Comparison of ENCODE assay signal across 7 cellular contexts in genomic region chr10:100370976-100371706, GRCh38. TPM values are rescaled to one million over a fixed set of nuclear protein-coding genes. Genes with fewer than 3 reads are reported as not detected.
DNase-seq lines count a peak whose midpoint lies in the region; ATAC-seq, FAIRE-seq and TF ChIP-seq lines count a peak whose summit lies in the region.

No MANE protein-coding gene starts in this region.

- TF ChIP-seq CTCF in cardiac muscle cell (IDR thresholded peaks at IDR 0.05; ENCODE audit: low read depth, low read length) (no peak), GM10266 (IDR thresholded peaks at IDR 0.05; ENCODE audit: control insufficient read depth, insufficient read depth, low read depth, missing control alignments) (no peak)

- H3K9ac ChIP-seq in trophoblast cell (ENCODE audit: low read length): no peak overlapping the region

- H3K18ac ChIP-seq in trophoblast cell (ENCODE audit: low read length): peak overlapping the region; percentile 78

- H3K4me1 Mint-ChIP-seq in activated naive CD8-positive, alpha-beta T cell treated with anti-CD3 and anti-CD28 coated beads, Interleukin-2, amount 50 U/mL, for 24 hours: peaks cover 26% of the 10 kb centered on the region

- no CpG with 5 or more reads among the region's 12 CpGs for WGBS in trophoblast cell (ENCODE audit: extremely low coverage, insufficient coverage, insufficient read length)

- no peak overlapping the region for H3K4me3 ChIP-seq in cardiac muscle cell
- no peak overlapping the region for H3K4me3 ChIP-seq in trophoblast cell (ENCODE audit: low read depth, low read length)

- no peak overlapping the region for H3K4me3 Mint-ChIP-seq in activated naive CD8-positive, alpha-beta T cell treated with anti-CD3 and anti-CD28 coated beads, Interleukin-2, amount 50 U/mL, for 24 hours

- H2AFZ ChIP-seq in trophoblast cell (ENCODE audit: insufficient read depth, low read length, poor library complexity): peak overlapping the region; percentile 5

- no peak overlapping the region for H3K4ac ChIP-seq in trophoblast cell (ENCODE audit: low read depth, low read length)

- FAIRE-seq in urothelium cell line (lab: Jason Lieb, UNC): peak; percentile 87

- peak overlapping the region; percentile 74 for H4K8ac ChIP-seq in trophoblast cell (ENCODE audit: low read depth, low read length)

- peak overlapping the region; percentile 84 for H2BK120ac ChIP-seq in trophoblast cell (ENCODE audit: insufficient read depth, low read length, poor library complexity)

- peak overlapping the region; percentile 88 for H4K91ac ChIP-seq in trophoblast cell (ENCODE audit: low read depth, low read length)

- no peaks in the 10 kb centered on the region for H3K9me3 ChIP-seq in cardiac muscle cell (ENCODE audit: low read depth)
- H3K9me3 ChIP-seq in trophoblast cell (ENCODE audit: insufficient read depth, low read depth, low read length): no peaks in the 10 kb centered on the region

- H3K27me3 ChIP-seq in cardiac muscle cell: no peaks in the 10 kb centered on the region
- H3K27me3 ChIP-seq in trophoblast cell (ENCODE audit: insufficient read depth, low read length): no peaks in the 10 kb centered on the region

- H3K27ac ChIP-seq in cardiac muscle cell (peak overlapping the region; percentile 63), trophoblast cell (ENCODE audit: low read depth, low read length) (peak overlapping the region; percentile 93)

- peak overlapping the region; percentile 65 for H3K14ac ChIP-seq in trophoblast cell (ENCODE audit: low read length)

- no peak overlapping the region for H3K27ac Mint-ChIP-seq in activated naive CD8-positive, alpha-beta T cell treated with anti-CD3 and anti-CD28 coated beads, Interleukin-2, amount 50 U/mL, for 24 hours

- no peak overlapping the region for H3K23ac ChIP-seq in trophoblast cell (ENCODE audit: low read length)

- H2BK12ac ChIP-seq in trophoblast cell (ENCODE audit: low read length): peak overlapping the region; percentile 90

- H3K4me1 ChIP-seq in cardiac muscle cell (ENCODE audit: low read depth): peaks cover 26% of the 10 kb centered on the region
- peaks cover 8 to 26% of the 10 kb centered on the region in 2 experiments for H3K4me1 ChIP-seq in trophoblast cell (ENCODE audit: control insufficient read depth in 1 of 2, insufficient read depth in 2 of 2, low read length in 2 of 2)

- H3K36me3 Mint-ChIP-seq in activated naive CD8-positive, alpha-beta T cell treated with anti-CD3 and anti-CD28 coated beads, Interleukin-2, amount 50 U/mL, for 24 hours (ENCODE audit: low read depth): no peaks in the 10 kb centered on the region

- no peak overlapping the region for H4K12ac ChIP-seq in trophoblast cell (ENCODE audit: low read depth, low read length)

- peaks cover 36% of the 10 kb centered on the region for H3K79me1 ChIP-seq in trophoblast cell (ENCODE audit: low read length)

- H3K36me3 ChIP-seq in cardiac muscle cell (no peaks in the 10 kb centered on the region), trophoblast cell (ENCODE audit: control insufficient read depth in 1 of 2, insufficient read depth in 2 of 2, low read length in 2 of 2) (no peaks in the 10 kb centered on the region)

- H2AK5ac ChIP-seq in trophoblast cell (ENCODE audit: low read length): peak overlapping the region; percentile 53

- H3K27me3 Mint-ChIP-seq in activated naive CD8-positive, alpha-beta T cell treated with anti-CD3 and anti-CD28 coated beads, Interleukin-2, amount 50 U/mL, for 24 hours: no peaks in the 10 kb centered on the region

- ATAC-seq in activated naive CD8-positive, alpha-beta T cell treated with anti-CD3 and anti-CD28 coated beads, Interleukin-2, amount 50 U/mL, for 24 hours: peak; percentile 66

- DNase-seq in HK-2 (ENCODE audit: unreplicated experiment) (peak; percentile 82), SKM-1 (lab: John Stamatoyannopoulos, UW; ENCODE audit: unreplicated experiment) (peak; percentile 45), cardiac muscle cell (ENCODE audit: low read depth in 1 of 2, low spot score in 1 of 2) (peak; percentile 60 to 94), trophoblast cell (peak; percentile 98 to 99), urothelium cell line (ENCODE audit: low spot score) (peak; percentile 92), GM10266 (ENCODE audit: extremely low spot score) (no peak)
- peak; percentile 78 for DNase-seq in activated naive CD8-positive, alpha-beta T cell treated with anti-CD3 and anti-CD28 coated beads, Interleukin-2, amount 50 U/mL, for 24 hours

- H3K79me2 ChIP-seq in trophoblast cell (ENCODE audit: control insufficient read depth, insufficient read depth, low read length, poor library complexity): peaks cover 12% of the 10 kb centered on the region

- peak overlapping the region; percentile 78 for H2BK5ac ChIP-seq in trophoblast cell (ENCODE audit: low read depth, low read length, poor library complexity)

- peak overlapping the region; percentile 32 for H3K4me2 ChIP-seq in trophoblast cell (ENCODE audit: low read length)

- no peaks in the 10 kb centered on the region for H3K9me3 Mint-ChIP-seq in activated naive CD8-positive, alpha-beta T cell treated with anti-CD3 and anti-CD28 coated beads, Interleukin-2, amount 50 U/mL, for 24 hours

RNA-seq across cellular contexts. Expression of gene SCD, which starts 24.1 kb away (rescaled TPM):
- 149 and 275 TPM in 2 replicates for total RNA-seq in cardiac muscle cell
- 136 and 246 TPM in 2 replicates for polyA plus RNA-seq in cardiac muscle cell
- polyA plus RNA-seq in trophoblast cell (2013): 616 and 629 TPM in 2 replicates

RNA-seq across cellular contexts. Expression of gene PKD2L1, which starts 41.1 kb away (rescaled TPM):
- not detected in 2 replicates for total RNA-seq in cardiac muscle cell
- not detected in 2 replicates for polyA plus RNA-seq in cardiac muscle cell
- polyA plus RNA-seq in trophoblast cell (2013): not detected in 2 replicates
